ENCODE assay signal across 19 cellular contexts in genomic region chr2:72136349-72136748, GRCh38. TPM values are rescaled to one million over a fixed set of nuclear protein-coding genes. Genes with fewer than 3 reads are reported as not detected.
DNase-seq lines count a peak whose midpoint lies in the region; ATAC-seq and TF ChIP-seq lines count a peak whose summit lies in the region.
"Had no signal": no experiment of that assay in that cellular context is flagged by ENCODE, and none has a peak within 500 bp of the region (broad histone marks: within the 10 kb centered on the region; RNA-seq: fewer than 3 reads in every experiment).

No MANE protein-coding gene starts in this region.

- H3K27me3 Mint-ChIP-seq in chondrocyte (ENCODE audit: low read depth) = peaks cover under 1% of the 10 kb centered on the region
- no peaks in the 10 kb centered on the region for H3K27me3 Mint-ChIP-seq in mesothelial cell of epicardium (ENCODE audit: low read depth)

- no peaks in the 10 kb centered on the region for H3K36me3 Mint-ChIP-seq in chondrocyte (ENCODE audit: low read depth)
- peaks cover 18% of the 10 kb centered on the region for H3K36me3 Mint-ChIP-seq in mesothelial cell of epicardium
- H3K36me3 Mint-ChIP-seq: CD8-positive, alpha-beta T cell had no signal

- H3K27ac Mint-ChIP-seq in chondrocyte (ENCODE audit: unreplicated experiment) (no peak overlapping the region), mesothelial cell of epicardium (peak overlapping the region; percentile 97)
- H3K27ac Mint-ChIP-seq: CD8-positive, alpha-beta T cell had no signal

- H3K4me3 Mint-ChIP-seq in chondrocyte (ENCODE audit: unreplicated experiment) = no peak overlapping the region
- H3K4me3 Mint-ChIP-seq in mesothelial cell of epicardium = peak overlapping the region; percentile 68
- H3K4me3 Mint-ChIP-seq: CD8-positive, alpha-beta T cell had no signal

- no peak overlapping the region for H3K4me2 ChIP-seq in Karpas-422 (ENCODE audit: low read depth, low read length, poor library complexity, severe bottlenecking)

- no peaks in the 10 kb centered on the region for H3K9me3 ChIP-seq in spleen
- H3K9me3 ChIP-seq in Karpas-422 (ENCODE audit: low read length) = no peaks in the 10 kb centered on the region
- H3K9me3 ChIP-seq: BE2C had no signal

- TF ChIP-seq POLR2A in spleen (IDR thresholded peaks at IDR 0.05) = no peak

- no peak for TF ChIP-seq CTCF in chondrocyte (IDR thresholded peaks at IDR 0.05)
- no peak for TF ChIP-seq CTCF in mesothelial cell of epicardium (IDR thresholded peaks at IDR 0.05; ENCODE audit: unreplicated experiment)
- TF ChIP-seq CTCF in spleen (IDR thresholded peaks at IDR 0.05 in 8 of 11, conservative IDR thresholded peaks at IDR 0.05 in 3 of 11) = no peak
- no peak for TF ChIP-seq CTCF in GM10266 (IDR thresholded peaks at IDR 0.05; ENCODE audit: control insufficient read depth, insufficient read depth, low read depth, missing control alignments)

- H2AFZ ChIP-seq in Karpas-422 (ENCODE audit: low read length) = no peak overlapping the region

- H3K9ac ChIP-seq in Karpas-422 (ENCODE audit: low read length) = no peak overlapping the region

- intact Hi-C loops in spleen (cut with DNase I; ENCODE audit: low total_unique reads) = no loop called here

- no peak for ATAC-seq in HG03469 (IDR thresholded peaks at IDR 0.05; ENCODE audit: unreplicated experiment)
- ATAC-seq: CD8-positive, alpha-beta T cell; Panc1 had no signal

- H3K9me2 ChIP-seq in Karpas-422 (replicated peaks; ENCODE audit: insufficient read depth, low read length) = no peaks in the 10 kb centered on the region

- H3K27ac ChIP-seq in spleen (no peak overlapping the region), Karpas-422 (ENCODE audit: low read length) (no peak overlapping the region)

- H3K4me1 ChIP-seq in spleen (peaks cover 0 to 32% (median 18%) of the 10 kb centered on the region in 6 donors), Karpas-422 (ENCODE audit: low read length) (no peaks in the 10 kb centered on the region)
- H3K4me1 ChIP-seq: BE2C had no signal

- peaks cover 18% of the 10 kb centered on the region for H3K27me3 ChIP-seq in H7 (ENCODE audit: control insufficient read depth, insufficient read depth, low read length)
- H3K27me3 ChIP-seq in spleen (replicated peaks in 1 of 7) = peaks cover 0 to 23% (median 0%) of the 10 kb centered on the region in 7 donors
- H3K27me3 ChIP-seq in Karpas-422 (ENCODE audit: low read length) = no peaks in the 10 kb centered on the region
- H3K27me3 ChIP-seq: BE2C had no signal

- no peaks in the 10 kb centered on the region for H3K79me2 ChIP-seq in Karpas-422 (ENCODE audit: low read length)

- peak; percentile 55 for DNase-seq in H7
- peak; percentile 58 for DNase-seq in chondrocyte (ENCODE audit: low spot score)
- no peak for DNase-seq in mesothelial cell of epicardium (ENCODE audit: low spot score in 2 of 2, unreplicated experiment in 2 of 2)
- DNase-seq in spleen = peak; percentile 33
- no peak for DNase-seq in SK-N-DZ (ENCODE audit: low spot score)
- DNase-seq in Karpas-422 = no peak
- DNase-seq in GM10266 (ENCODE audit: extremely low spot score) = no peak
- DNase-seq: ACHN; BE2C; CD8-positive, alpha-beta T cell; IMR-90; NCI-H1417; NCI-H1930; NCI-H2171; NCI-H510A; NCI-H82; SHP77 treated with DMSO at 0.1 percent for 48 hours had no signal

- no peaks in the 10 kb centered on the region for H3K36me3 ChIP-seq in H7 (replicated peaks; ENCODE audit: control insufficient read depth, insufficient read depth, low read length)
- no peaks in the 10 kb centered on the region for H3K36me3 ChIP-seq in spleen
- H3K36me3 ChIP-seq in Karpas-422 (ENCODE audit: insufficient read depth, low read length) = no peaks in the 10 kb centered on the region
- H3K36me3 ChIP-seq: BE2C had no signal

- WGBS in spleen, 5 donors = 81 to 88% (median 82%) methylated on average over 9 to 10 of the region's 10 CpGs

- H3K4me3 ChIP-seq in H7 (ENCODE audit: insufficient read depth, low read depth, low read length) = no peak overlapping the region
- H3K4me3 ChIP-seq in spleen = no peak overlapping the region
- no peak overlapping the region for H3K4me3 ChIP-seq in Karpas-422 (ENCODE audit: low read length)

- H4K20me1 ChIP-seq in Karpas-422 (ENCODE audit: insufficient read depth, low read depth, low read length) = no peaks in the 10 kb centered on the region

- no peaks in the 10 kb centered on the region for H3K9me3 Mint-ChIP-seq in chondrocyte (ENCODE audit: low read depth)
- no peaks in the 10 kb centered on the region for H3K9me3 Mint-ChIP-seq in mesothelial cell of epicardium
- H3K9me3 Mint-ChIP-seq: CD8-positive, alpha-beta T cell had no signal

- peaks cover 14% of the 10 kb centered on the region for H3K4me1 Mint-ChIP-seq in chondrocyte (ENCODE audit: low read depth)
- peaks cover 90% of the 10 kb centered on the region for H3K4me1 Mint-ChIP-seq in mesothelial cell of epicardium

RNA-seq across cellular contexts. Expression of gene CYP26B1, which starts 11.3 kb away (rescaled TPM):
- 1.1 and 1.3 TPM in 2 replicates for total RNA-seq in H7 (2014; rRNA removed; shearing (Covaris generic))
- 2.7 to 4.9 TPM (median 4.7 TPM) in 3 replicates for total RNA-seq in chondrocyte
- 1,290 to 1,322 TPM (median 1,292 TPM) in 3 replicates for total RNA-seq in mesothelial cell of epicardium
- total RNA-seq in spleen = 10 to 100 TPM in 3 of 7 donors, 1 to 10 TPM in 4; 2.3 to 11.4 (median 6.7) TPM
- polyA plus RNA-seq in spleen = 1 to 10 TPM in 2 of 3 donors, under 1 TPM in 1; 0.87 to 2.1 (median 1.5) TPM
- 0.13 TPM in 1 of 2 replicates, not detected in the other for polyA plus RNA-seq in SK-N-DZ (2014; cell fraction: cytosol; rRNA removed)
- polyA plus RNA-seq in SK-N-DZ (2014; cell fraction: nucleus; rRNA removed) = 0.34 and 0.73 TPM in 2 replicates
- total RNA-seq in Karpas-422 (2014; rRNA removed; shearing (Covaris generic); ENCODE audit: low replicate concordance) = not detected in 2 replicates
- total RNA-seq: CD8-positive, alpha-beta T cell; IMR-90 had no signal

Comparison
In these comparisons a context has a peak if more than half of its experiments do, and no peak if none do; other contexts are left out.
1. DNase-seq: peak in H7 (single experiment), chondrocyte (single experiment) and spleen (single experiment); none in mesothelial cell of epicardium (0 of 2), SK-N-DZ (single experiment), Karpas-422 (single experiment) and GM10266 (single experiment).
2. RNA of gene CYP26B1, which starts 11.3 kb away (total RNA-seq): 1,290 to 1,322 TPM in mesothelial cell of epicardium; 2.3 to 11.4 TPM in spleen, 2.7 to 4.9 TPM in chondrocyte, 1.1 to 1.3 TPM in H7 and not detected in Karpas-422; every median in the first group is over 100 times any median in the second.